In genomic region chr4:48654015-48654664, GRCh38 we compare ENCODE assay signal across 9 cellular contexts.
DNase-seq lines count a peak whose midpoint lies in the region; ATAC-seq, FAIRE-seq and TF ChIP-seq lines count a peak whose summit lies in the region.
"Had no signal": no experiment of that assay in that cellular context is flagged by ENCODE, and none has a peak within 500 bp of the region (broad histone marks: within the 10 kb centered on the region; RNA-seq: fewer than 3 reads in every experiment).

No MANE protein-coding gene starts in this region.

- peak overlapping the region; percentile 15 for H3K4me3 Mint-ChIP-seq in activated T-helper 1 cell treated with anti-CD3 and anti-CD28 coated beads, Interleukin-12 subunit alpha, Interleukin-12 subunit beta, Interleukin-2, Interleukin-4 antibody, amounts not matched to agents 30 ng/mL and 10 ng/mL and 1 ng/mL, durations not matched to agents 14 hours and 24 hours and 36 hours
- H3K4me3 Mint-ChIP-seq in glutamatergic neuron (ENCODE audit: unreplicated experiment) = no peak overlapping the region

- no peaks in the 10 kb centered on the region for H3K9me3 ChIP-seq in psoas muscle

- no peak for TF ChIP-seq CTCF in glutamatergic neuron (IDR thresholded peaks at IDR 0.05; ENCODE audit: partially characterized antibody, unreplicated experiment)
- no peak for TF ChIP-seq CTCF in psoas muscle (IDR thresholded peaks at IDR 0.05)

- WGBS in psoas muscle, 3 donors = 43 to 49% (median 47%) methylated on average over 4 of the region's 4 CpGs

- peaks cover 44% of the 10 kb centered on the region for H3K4me1 Mint-ChIP-seq in activated T-helper 1 cell treated with anti-CD3 and anti-CD28 coated beads, Interleukin-12 subunit alpha, Interleukin-12 subunit beta, Interleukin-2, Interleukin-4 antibody, amounts not matched to agents 30 ng/mL and 10 ng/mL and 1 ng/mL, durations not matched to agents 14 hours and 24 hours and 36 hours (ENCODE audit: low read depth)
- peaks cover 21% of the 10 kb centered on the region for H3K4me1 Mint-ChIP-seq in glutamatergic neuron (ENCODE audit: low read depth, unreplicated experiment)

- intact Hi-C loops in activated T-helper 1 cell treated with anti-CD3 and anti-CD28 coated beads, Interleukin-12 subunit alpha, Interleukin-12 subunit beta, Interleukin-2, Interleukin-4 antibody, amounts not matched to agents 30 ng/mL and 10 ng/mL and 1 ng/mL, durations not matched to agents 14 hours and 24 hours and 36 hours (cut with micrococcal nuclease) = no loop called here
- intact Hi-C loops in psoas muscle (cut with DNase I) = no loop called here

- no peak for TF ChIP-seq POLR2A in GM12891 (IDR thresholded peaks at IDR 0.05; ENCODE audit: low read depth, low read length)

- no peaks in the 10 kb centered on the region for H3K36me3 ChIP-seq in psoas muscle (ENCODE audit: insufficient read depth in 1 of 2, low read depth in 1 of 2)

- FAIRE-seq in GM12891 (lab: Jason Lieb, UNC) = peak; percentile 47

- no peaks in the 10 kb centered on the region for H3K27me3 ChIP-seq in psoas muscle (ENCODE audit: insufficient read depth in 3 of 3, low read length in 2 of 3)

- peak overlapping the region; percentile 48 for H3K27ac ChIP-seq in psoas muscle

- H3K36me3 Mint-ChIP-seq in activated T-helper 1 cell treated with anti-CD3 and anti-CD28 coated beads, Interleukin-12 subunit alpha, Interleukin-12 subunit beta, Interleukin-2, Interleukin-4 antibody, amounts not matched to agents 30 ng/mL and 10 ng/mL and 1 ng/mL, durations not matched to agents 14 hours and 24 hours and 36 hours (ENCODE audit: low read depth) = peaks cover 14% of the 10 kb centered on the region
- H3K36me3 Mint-ChIP-seq in glutamatergic neuron (ENCODE audit: unreplicated experiment) = no peaks in the 10 kb centered on the region

- ATAC-seq in psoas muscle (peak; percentile 33 to 60 (median 43)), GM19328 (IDR thresholded peaks at IDR 0.05; ENCODE audit: unreplicated experiment) (no peak), HG02973 (IDR thresholded peaks at IDR 0.05; ENCODE audit: unreplicated experiment) (no peak), HG02885 (IDR thresholded peaks at IDR 0.05; ENCODE audit: poor library complexity, unreplicated experiment) (no peak), HG03135 (IDR thresholded peaks at IDR 0.05; ENCODE audit: unreplicated experiment) (no peak)

- H3K27me3 Mint-ChIP-seq in activated T-helper 1 cell treated with anti-CD3 and anti-CD28 coated beads, Interleukin-12 subunit alpha, Interleukin-12 subunit beta, Interleukin-2, Interleukin-4 antibody, amounts not matched to agents 30 ng/mL and 10 ng/mL and 1 ng/mL, durations not matched to agents 14 hours and 24 hours and 36 hours (ENCODE audit: insufficient read depth) = no peaks in the 10 kb centered on the region
- peaks cover 3% of the 10 kb centered on the region for H3K27me3 Mint-ChIP-seq in glutamatergic neuron (ENCODE audit: unreplicated experiment)

- peaks cover 30% of the 10 kb centered on the region for H3K4me1 ChIP-seq in psoas muscle

- no peak overlapping the region for H3K27ac Mint-ChIP-seq in activated T-helper 1 cell treated with anti-CD3 and anti-CD28 coated beads, Interleukin-12 subunit alpha, Interleukin-12 subunit beta, Interleukin-2, Interleukin-4 antibody, amounts not matched to agents 30 ng/mL and 10 ng/mL and 1 ng/mL, durations not matched to agents 14 hours and 24 hours and 36 hours
- H3K27ac Mint-ChIP-seq in glutamatergic neuron (ENCODE audit: unreplicated experiment) = peak overlapping the region; percentile 82

- H3K9me3 Mint-ChIP-seq in activated T-helper 1 cell treated with anti-CD3 and anti-CD28 coated beads, Interleukin-12 subunit alpha, Interleukin-12 subunit beta, Interleukin-2, Interleukin-4 antibody, amounts not matched to agents 30 ng/mL and 10 ng/mL and 1 ng/mL, durations not matched to agents 14 hours and 24 hours and 36 hours = no peaks in the 10 kb centered on the region
- peaks cover 4% of the 10 kb centered on the region for H3K9me3 Mint-ChIP-seq in glutamatergic neuron (ENCODE audit: unreplicated experiment)

- H3K4me3 ChIP-seq in psoas muscle = peak overlapping the region; percentile 44

- DNase-seq in GM12891 (ENCODE audit: insufficient read length, low spot score) = no peak
- no peak for DNase-seq in activated T-helper 1 cell treated with anti-CD3 and anti-CD28 coated beads, Interleukin-12 subunit alpha, Interleukin-12 subunit beta, Interleukin-2, Interleukin-4 antibody, amounts not matched to agents 30 ng/mL and 10 ng/mL and 1 ng/mL, durations not matched to agents 14 hours and 24 hours and 36 hours (ENCODE audit: low spot score)
- DNase-seq in glutamatergic neuron = no peak
- DNase-seq in psoas muscle = no peak
- DNase-seq: NCI-H226 had no signal

TF ChIP-seq in GM12891, 5 proteins besides CTCF, POLR2A, EP300 and RAD21:
- TF ChIP-seq TAF1 (IDR thresholded peaks at IDR 0.05; ENCODE audit: low read depth, low read length) (no peak), PAX5 (IDR thresholded peaks at IDR 0.05; ENCODE audit: insufficient read depth, low read length, severe bottlenecking) (no peak), SPI1 (IDR thresholded peaks at IDR 0.05; ENCODE audit: low read depth, low read length) (no peak), POLR2AphosphoS5 (IDR thresholded peaks at IDR 0.05; ENCODE audit: low read depth, low read length) (no peak), POU2F2 (IDR thresholded peaks at IDR 0.05; ENCODE audit: low read depth, low read length) (no peak)

Comparison
In these comparisons a context has a peak if more than half of its experiments do, and no peak if none do; other contexts are left out.
1. ATAC-seq: peak in psoas muscle (4 of 4); none in GM19328 (single experiment), HG02973 (single experiment), HG02885 (single experiment) and HG03135 (single experiment).